Comparison of ENCODE assay signal across 19 cellular contexts in genomic region chr3:34013818-34014576, GRCh38.
DNase-seq lines count a peak whose midpoint lies in the region; ATAC-seq and TF ChIP-seq lines count a peak whose summit lies in the region.
"Had no signal": no experiment of that assay in that cellular context is flagged by ENCODE, and none has a peak within 500 bp of the region (broad histone marks: within the 10 kb centered on the region; RNA-seq: fewer than 3 reads in every experiment).

No MANE protein-coding gene starts in this region.

- ATAC-seq in IMR-90 (ENCODE audit: low read depth) (no peak), WTC11 (no peak)
- ATAC-seq: GM23338, SK-N-SH treated with all-trans-retinoic acid at 6 μM for 48 hours, T-cell had no signal

- no peak for TF ChIP-seq POLR2A in IMR-90 (IDR thresholded peaks at IDR 0.05; ENCODE audit: low read depth, low read length)

- H3K4ac ChIP-seq in IMR-90 (ENCODE audit: low read depth, low read length) = peak overlapping the region; percentile 74

- TF ChIP-seq CTCF in IMR-90 (conservative IDR thresholded peaks at IDR 0.05; ENCODE audit: low read depth, low read length) = no peak
- TF ChIP-seq CTCF in WTC11 (IDR thresholded peaks at IDR 0.05) = no peak
- TF ChIP-seq CTCF in neural cell (IDR thresholded peaks at IDR 0.05; ENCODE audit: poor library complexity, severe bottlenecking) = no peak
- TF ChIP-seq CTCF in GM20000 (IDR thresholded peaks at IDR 0.05; ENCODE audit: extremely low read depth, missing control alignments) = no peak

- peak overlapping the region; percentile 90 for H4K5ac ChIP-seq in IMR-90 (ENCODE audit: low read depth, low read length)

- no peak for TF ChIP-seq EP300 in neural cell (conservative IDR thresholded peaks at IDR 0.05; ENCODE audit: poor library complexity, severe bottlenecking)

- intact Hi-C loops in IMR-90 (cut with micrococcal nuclease) = loop anchor here (2.0 to 10.0 kb wide), 2 partner anchors 43 to 99 kb away; no protein-coding TSS in a partner anchor

- H2BK15ac ChIP-seq in IMR-90 (ENCODE audit: low read depth, low read length) = peak overlapping the region; percentile 88

- peak overlapping the region; percentile 22; the same call in 1 of the 2 replicates for H3K56ac ChIP-seq in IMR-90 (ENCODE audit: extremely low read depth, insufficient read depth, low read length)

- CTCF ChIA-PET in IMR-90 (lab: Yijun Ruan, JAX) = interaction anchor here (0.6 to 1.3 kb wide), 2 partner anchors 98 to 500 kb away, joined by 3 to 4 read pairs; no protein-coding TSS in a partner anchor
- CTCF ChIA-PET in WTC11 (lab: Charles Lee) = interaction anchor here (1.0 to 4.3 kb wide), 3 partner anchors 131 to 265 kb away, joined by 3 to 83 read pairs (median 3); no protein-coding TSS in a partner anchor

- H3K4me3 ChIP-seq in IMR-90 (ENCODE audit: insufficient read depth, low read depth, low read length) (no peak overlapping the region), neural cell (ENCODE audit: low read length) (peak overlapping the region; percentile 32), Karpas-422 (ENCODE audit: low read length) (no peak overlapping the region)
- H3K4me3 ChIP-seq: GM23338 had no signal

- peak overlapping the region; percentile 95 for H2BK20ac ChIP-seq in IMR-90 (ENCODE audit: low read depth, low read length)

- H3K27me3 ChIP-seq in IMR-90 (ENCODE audit: control insufficient read depth, insufficient read depth, low read length) (no peaks in the 10 kb centered on the region), neural cell (ENCODE audit: insufficient read depth, low read depth, low read length) (no peaks in the 10 kb centered on the region), Karpas-422 (ENCODE audit: low read length) (no peaks in the 10 kb centered on the region)

- H3K4me2 ChIP-seq in IMR-90 (ENCODE audit: low read depth, low read length) (no peak overlapping the region), neural cell (ENCODE audit: low read length) (peak overlapping the region; percentile 44), Karpas-422 (ENCODE audit: low read depth, low read length, poor library complexity, severe bottlenecking) (no peak overlapping the region)
- H3K4me2 ChIP-seq: GM23338 had no signal

- no CpG with 5 or more reads among the region's 6 CpGs for WGBS in IMR-90 (ENCODE audit: extremely low coverage in 2 of 2, insufficient read length in 1 of 2), 2 experiments

- peak overlapping the region; percentile 96 for H3K18ac ChIP-seq in IMR-90 (ENCODE audit: low read depth, low read length)

- no peaks in the 10 kb centered on the region for H3K9me2 ChIP-seq in neural cell (ENCODE audit: insufficient read depth, low read length)
- H3K9me2 ChIP-seq in Karpas-422 (replicated peaks; ENCODE audit: insufficient read depth, low read length) = no peaks in the 10 kb centered on the region

- H4K20me1 ChIP-seq in IMR-90 (ENCODE audit: insufficient read depth, low read length) = no peaks in the 10 kb centered on the region
- no peaks in the 10 kb centered on the region for H4K20me1 ChIP-seq in neural cell (ENCODE audit: insufficient read depth)
- no peaks in the 10 kb centered on the region for H4K20me1 ChIP-seq in Karpas-422 (ENCODE audit: insufficient read depth, low read depth, low read length)

- no peaks in the 10 kb centered on the region for H3K36me3 Mint-ChIP-seq in WTC11
- H3K36me3 Mint-ChIP-seq: T-cell had no signal

- no peaks in the 10 kb centered on the region for H3K9me3 Mint-ChIP-seq in WTC11
- H3K9me3 Mint-ChIP-seq: GM23338, T-cell had no signal

- H3K79me1 ChIP-seq in IMR-90 (ENCODE audit: low read depth in 1 of 2, low read length in 2 of 2) = no peaks in the 10 kb centered on the region

- H3K23ac ChIP-seq in IMR-90 (ENCODE audit: low read depth, low read length) = peak overlapping the region; percentile 39

- in situ Hi-C loops in IMR-90 (cut with MboI; ENCODE audit: low sequenced_read_pairs) = no loop called here

- peaks cover 7% of the 10 kb centered on the region for H3K4me1 Mint-ChIP-seq in WTC11

- H2AK5ac ChIP-seq in IMR-90 (ENCODE audit: low read depth, low read length) = peak overlapping the region; percentile 48

- no peaks in the 10 kb centered on the region for H3K9me3 ChIP-seq in IMR-90 (ENCODE audit: control insufficient read depth, insufficient read depth, low read length)
- H3K9me3 ChIP-seq in neural cell (ENCODE audit: low read length) = no peaks in the 10 kb centered on the region
- H3K9me3 ChIP-seq in Karpas-422 (ENCODE audit: low read length) = no peaks in the 10 kb centered on the region

- H3K4me3 Mint-ChIP-seq in WTC11 = no peak overlapping the region
- H3K4me3 Mint-ChIP-seq: GM23338, T-cell had no signal

- no peak overlapping the region for H3K27ac Mint-ChIP-seq in WTC11
- H3K27ac Mint-ChIP-seq: GM23338, T-cell had no signal

- H3K36me3 ChIP-seq in IMR-90 (ENCODE audit: control insufficient read depth, insufficient read depth, low read length) (no peaks in the 10 kb centered on the region), neural cell (ENCODE audit: insufficient read depth, low read length) (no peaks in the 10 kb centered on the region), Karpas-422 (ENCODE audit: insufficient read depth, low read length) (no peaks in the 10 kb centered on the region)

- TF ChIP-seq RAD21 in IMR-90 (IDR thresholded peaks at IDR 0.05; ENCODE audit: low read length) (no peak), neural cell (conservative IDR thresholded peaks at IDR 0.05) (no peak)

- H2AFZ ChIP-seq in IMR-90 (replicated peaks; ENCODE audit: low read length, poor library complexity) (no peak overlapping the region), neural cell (ENCODE audit: low read depth, low read length) (no peak overlapping the region), Karpas-422 (ENCODE audit: low read length) (no peak overlapping the region)
- H2AFZ ChIP-seq: GM23338 had no signal

- H3K14ac ChIP-seq in IMR-90 (replicated peaks; ENCODE audit: low read depth, low read length) = peak overlapping the region; percentile 93

- DNase-seq in Ammon's horn (ENCODE audit: low spot score) = peak; percentile 14
- DNase-seq in IMR-90 = no peak
- no peak for DNase-seq in WTC11 (ENCODE audit: low spot score)
- DNase-seq in GM20000 (ENCODE audit: low spot score) = no peak
- no peak for DNase-seq in DMS53 treated with DMSO at 0.1 percent for 48 hours (lab: John Stamatoyannopoulos, UW; ENCODE audit: unreplicated experiment)
- no peak for DNase-seq in NCI-H446 (lab: John Stamatoyannopoulos, UW)
- no peak for DNase-seq in Karpas-422
- DNase-seq: DMS 273 treated with DMSO at 0.1 percent for 48 hours, HCEC 1CT, NCI-H1105, NCI-H2107, NCI-H226, NCI-H69, SHP77, T-cell had no signal

- no peaks in the 10 kb centered on the region for H3K79me2 ChIP-seq in neural cell (replicated peaks; ENCODE audit: insufficient read depth, low read length)
- no peaks in the 10 kb centered on the region for H3K79me2 ChIP-seq in Karpas-422 (ENCODE audit: low read length)

- H3K9ac ChIP-seq in IMR-90 (ENCODE audit: low read depth, low read length) (no peak overlapping the region), neural cell (ENCODE audit: low read length) (no peak overlapping the region), Karpas-422 (ENCODE audit: low read length) (no peak overlapping the region)

- peak overlapping the region; percentile 76 to 84 for H4K8ac ChIP-seq in IMR-90 (ENCODE audit: low read depth in 2 of 2, low read length in 2 of 2)

- H2BK5ac ChIP-seq in IMR-90 (ENCODE audit: low read depth, low read length, poor library complexity, severe bottlenecking) = peak overlapping the region; percentile 99

- peak overlapping the region; percentile 87 for H4K91ac ChIP-seq in IMR-90 (ENCODE audit: insufficient read depth, low read depth, low read length)

- peaks cover 11% of the 10 kb centered on the region for H3K9me1 ChIP-seq in IMR-90 (ENCODE audit: insufficient read depth, low read length)

- no TSS peak for BruUV-seq in IMR-90 (replicated peaks; lab: Mats Ljungman, UMichigan)

- no peaks in the 10 kb centered on the region for H3F3A ChIP-seq in neural cell (ENCODE audit: insufficient read depth, low read length, poor library complexity, severe bottlenecking)

- H3K4me1 ChIP-seq in IMR-90 (ENCODE audit: control insufficient read depth, insufficient read depth, low read length) = peaks cover 19% of the 10 kb centered on the region
- peaks cover 83% of the 10 kb centered on the region for H3K4me1 ChIP-seq in Karpas-422 (ENCODE audit: low read length)

- POLR2A ChIA-PET in IMR-90 (lab: Charles Lee; ENCODE audit: unreplicated experiment) = no interaction called here
- POLR2A ChIA-PET in WTC11 (lab: Charles Lee) = interaction anchor here (0.6 kb wide), 1 partner anchor 77 kb away, joined by 4 read pairs; no protein-coding TSS in a partner anchor

- H2AK9ac ChIP-seq in IMR-90 (replicated peaks; ENCODE audit: low read depth, low read length, poor library complexity) = peak overlapping the region; percentile 55

- H3K27ac ChIP-seq in IMR-90 (ENCODE audit: insufficient read depth, low read length) = peak overlapping the region; percentile 10; the same call in 1 of the 2 replicates
- H3K27ac ChIP-seq in neural cell (ENCODE audit: low read length) = peak overlapping the region; percentile 71
- no peak overlapping the region for H3K27ac ChIP-seq in Karpas-422 (ENCODE audit: low read length)
- H3K27ac ChIP-seq: C4-2B had no signal

- peak overlapping the region; percentile 92 for H2BK120ac ChIP-seq in IMR-90 (ENCODE audit: low read depth, low read length)

- H3K27me3 Mint-ChIP-seq in WTC11 (ENCODE audit: low read depth) = no peaks in the 10 kb centered on the region
- H3K27me3 Mint-ChIP-seq: T-cell had no signal

- dilution Hi-C loops in IMR-90 (cut with HindIII; ENCODE audit: low sequenced_read_pairs, unreplicated experiment) = no loop called here

TF ChIP-seq in IMR-90, 13 proteins besides CTCF, POLR2A, EP300 and RAD21 (continues in another document):
- TF ChIP-seq NFE2L2 (IDR thresholded peaks at IDR 0.05; ENCODE audit: low read depth, low read length) = no peak

TF ChIP-seq in WTC11, 78 proteins besides CTCF, POLR2A, EP300 and RAD21:
- TF ChIP-seq ESRRA (CRISPR knock-in tag; IDR thresholded peaks at IDR 0.05; ENCODE audit: borderline replicate concordance) = no peak
- peak; percentile 65; the same call in 1 of the 2 replicates for TF ChIP-seq RORB (CRISPR knock-in tag; IDR thresholded peaks at IDR 0.05)
